In the genomic region with DNA sequence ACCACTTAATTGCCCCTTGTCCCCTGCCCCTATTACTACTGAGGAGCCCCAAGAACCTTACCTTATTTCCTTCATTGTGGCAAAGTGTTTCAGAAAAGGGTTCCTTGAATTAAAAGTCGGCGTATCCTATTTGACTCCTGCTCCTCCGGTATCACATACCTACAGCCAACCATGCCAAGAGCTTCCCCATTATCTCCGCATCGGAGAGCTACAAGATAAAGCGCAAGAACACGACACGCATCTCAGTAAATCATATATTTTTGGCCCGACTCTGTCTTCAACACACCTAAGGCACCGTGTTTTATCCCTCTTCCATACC, we compare ENCODE assay signal across 8 cellular contexts. TPM values are rescaled to one million over a fixed set of nuclear protein-coding genes. Genes with fewer than 3 reads are reported as not detected.
A peak's percentile ranks its signal among the peaks of the same experiment; 100 is the strongest.
DNase-seq lines count a peak whose midpoint lies in the region; ATAC-seq and TF ChIP-seq lines count a peak whose summit lies in the region.

No MANE protein-coding gene starts in this region.

- TF ChIP-seq POLR2A in transverse colon (IDR thresholded peaks at IDR 0.05) = no peak

- ATAC-seq in GM19328 (IDR thresholded peaks at IDR 0.05; ENCODE audit: unreplicated experiment) (peak; percentile 1), HG03520 (IDR thresholded peaks at IDR 0.05; ENCODE audit: unreplicated experiment) (peak; percentile 4)

- H3K9me3 ChIP-seq in iPS-20b (ENCODE audit: insufficient read depth, low read depth, low read length) = no peaks in the 10 kb centered on the region
- H3K9me3 ChIP-seq in transverse colon = no peaks in the 10 kb centered on the region

- peak overlapping the region; percentile 98 for H3K9ac ChIP-seq in iPS-20b (ENCODE audit: low read depth, low read length)

- H3K4me1 ChIP-seq in iPS-20b (ENCODE audit: insufficient read depth, low read length) = no peaks in the 10 kb centered on the region; the same call in 1 of the 2 replicates
- peaks cover 15 to 30% (median 22%) of the 10 kb centered on the region in 4 donors for H3K4me1 ChIP-seq in transverse colon

- H3K36me3 ChIP-seq in iPS-20b (ENCODE audit: insufficient read depth, low read depth, low read length) (peaks cover 47% of the 10 kb centered on the region), transverse colon (peaks cover 0 to 14% (median 2%) of the 10 kb centered on the region in 4 donors)

- WGBS in transverse colon (ENCODE audit: low coverage in 1 of 2), 2 donors = 0 to 1% methylated on average over 6 to 10 of the region's 10 CpGs

- in situ Hi-C loops in transverse colon (cut with MboI; ENCODE audit: low pct_ligation_motif_present in 1 of 4, low pct_unique_long_range_greater_than_20kb in 1 of 4, low sequenced_read_pairs in 3 of 4) (loop anchor here in 1 of 4 donors (25.0 kb wide), 1 partner anchor 362 kb away; no protein-coding TSS in a partner anchor), KBM-7 (cut with MboI; ENCODE audit: low pct_unique_long_range_greater_than_20kb, low sequenced_read_pairs) (no loop called here)

- no peaks in the 10 kb centered on the region for H3K27me3 ChIP-seq in iPS-20b (ENCODE audit: insufficient read depth, low read length)
- H3K27me3 ChIP-seq in transverse colon = no peaks in the 10 kb centered on the region

- H3K4me3 ChIP-seq in iPS-20b (ENCODE audit: low read length) (peak overlapping the region; percentile 99), transverse colon (peak overlapping the region; percentile 57 to 82 (median 68))

- H3K27ac ChIP-seq in VCaP = peak overlapping the region; percentile 91
- H3K27ac ChIP-seq in iPS-20b (ENCODE audit: low read length) = peak overlapping the region; percentile 41
- H3K27ac ChIP-seq in transverse colon = peak overlapping the region; percentile 95 to 99 (median 98)

- no peak for TF ChIP-seq EP300 in transverse colon (IDR thresholded peaks at IDR 0.05; ENCODE audit: low read depth)

- intact Hi-C loops in transverse colon (cut with DNase I; ENCODE audit: low total_unique reads) = loop anchor here (5.0 kb wide), 1 partner anchor 112 kb away; a partner anchor contains a TSS

- TF ChIP-seq CTCF in VCaP (conservative IDR thresholded peaks at IDR 0.05) (no peak), transverse colon (IDR thresholded peaks at IDR 0.05) (no peak)

- DNase-seq in AML-193 (lab: John Stamatoyannopoulos, UW) (peak; percentile 36 to 53), transverse colon (no peak), ureter (ENCODE audit: low spot score) (no peak), KBM-7 (no peak)

RNA-seq across cellular contexts. Expression of a gene that starts 0.6 kb away (rescaled TPM):
- 1 to 10 TPM; 3.7 to 7.3 (median 5.6) TPM for total RNA-seq in transverse colon
- total RNA-seq in ureter = 6.5 TPM

RNA-seq across cellular contexts. Expression of a gene that starts 9.0 kb away (rescaled TPM):
- total RNA-seq in transverse colon (100 to 1,000 TPM; 144 to 214 (median 163) TPM), ureter (239 TPM)

Comparison
In these comparisons a context has a peak if more than half of its experiments do, and no peak if none do; other contexts are left out.
1. DNase-seq: peak in AML-193 (2 of 2); none in transverse colon (single experiment), ureter (single experiment) and KBM-7 (single experiment).
2. H3K27ac ChIP-seq: peak in every context shown above with its lines; median percentile 98 in transverse colon; 91 in VCaP; 41 in iPS-20b.